Comparison of ENCODE assay signal across 17 cellular contexts in the genomic region with DNA sequence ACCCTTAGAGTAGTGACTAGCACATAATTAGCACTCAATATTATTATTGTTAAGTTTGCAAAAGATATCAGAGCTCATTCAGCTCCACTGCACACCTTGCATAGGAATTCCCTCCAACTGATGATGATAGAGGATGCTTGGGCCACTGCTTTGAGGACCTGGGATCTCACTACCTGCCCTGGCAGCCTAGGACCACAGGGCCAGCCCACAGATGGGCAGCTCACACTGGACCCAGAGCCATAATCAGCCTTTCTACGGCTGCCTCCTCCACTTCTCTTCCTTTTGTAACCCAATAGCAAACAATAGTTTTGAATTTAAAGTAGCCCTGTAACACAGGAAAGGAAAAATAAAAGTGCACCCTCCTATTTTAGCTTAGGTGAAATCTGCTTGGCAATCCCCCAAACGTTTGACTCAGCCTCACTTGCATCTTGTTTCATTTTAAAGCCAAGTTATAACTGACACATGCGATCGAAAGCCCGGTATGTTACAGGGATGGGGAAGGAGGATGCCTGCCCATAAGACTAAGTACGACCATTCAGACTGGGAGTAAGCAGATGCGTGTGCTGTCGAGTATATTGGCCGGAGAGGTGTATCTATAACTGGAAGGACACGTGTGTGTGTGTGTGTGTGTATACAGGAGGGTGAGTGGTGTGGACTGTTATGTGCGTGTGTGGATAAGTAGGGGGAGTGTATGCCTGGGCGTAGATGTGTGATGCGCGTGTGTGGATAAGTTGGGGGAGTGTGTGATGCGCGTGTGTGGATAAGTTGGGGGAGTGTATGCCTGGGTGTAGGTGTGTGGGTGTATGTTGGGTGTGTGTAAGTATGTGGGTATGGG.
A peak's percentile ranks its signal among the peaks of the same experiment; 100 is the strongest.
DNase-seq lines count a peak whose midpoint lies in the region; ATAC-seq, FAIRE-seq and TF ChIP-seq lines count a peak whose summit lies in the region.
"Had no signal": no experiment of that assay in that cellular context is flagged by ENCODE, and none has a peak within 500 bp of the region (broad histone marks: within the 10 kb centered on the region; RNA-seq: fewer than 3 reads in every experiment).

No MANE protein-coding gene starts in this region.

- no peaks in the 10 kb centered on the region for H3K36me3 ChIP-seq in thyroid gland
- H3K36me3 ChIP-seq: BE2C, colonic mucosa, tibial nerve had no signal

- TF ChIP-seq CTCF in omental fat pad (IDR thresholded peaks at IDR 0.05) (no peak), thyroid gland (IDR thresholded peaks at IDR 0.05) (no peak)

- H3K27ac ChIP-seq in thyroid gland: peak overlapping the region in 1 of 3 donors; percentile 35
- H3K27ac ChIP-seq: colonic mucosa had no signal

- intact Hi-C loops in thyroid gland (cut with DNase I): no loop called here

- WGBS in thyroid gland, 2 donors: 80 to 88% methylated on average over 16 of the region's 16 CpGs

- no peak for TF ChIP-seq POLR2A in GM12892 (IDR thresholded peaks at IDR 0.05; ENCODE audit: low read depth, low read length)
- no peak for TF ChIP-seq POLR2A in thyroid gland (IDR thresholded peaks at IDR 0.05)

- H3K4me3 ChIP-seq in thyroid gland (replicated peaks in 1 of 3): no peak overlapping the region
- H3K4me3 ChIP-seq: colonic mucosa, mucosa of descending colon, tibial nerve had no signal

- H3K4me1 ChIP-seq in thyroid gland: peaks cover 14 to 19% of the 10 kb centered on the region in 2 donors
- H3K4me1 ChIP-seq: BE2C, colonic mucosa had no signal

- no peak for DNase-seq in GM12892 (ENCODE audit: insufficient read length)
- peak; percentile 17 for DNase-seq in omental fat pad (ENCODE audit: low spot score)
- no peak for DNase-seq in hippocampal formation (lab: John Stamatoyannopoulos, UW)
- DNase-seq in T-helper 1 cell: no peak
- no peak for DNase-seq in DMS114 treated with DMSO at 0.1 percent for 48 hours (lab: John Stamatoyannopoulos, UW; ENCODE audit: unreplicated experiment)
- no peak for DNase-seq in thyroid gland
- DNase-seq: activated CD8-positive, alpha-beta memory T cell treated with anti-CD3 and anti-CD28 coated beads, Interleukin-2, amount 10 ng/mL, durations not matched to agents 7 days and 5 days; activated naive CD4-positive, alpha-beta T cell treated with anti-CD3 and anti-CD28 coated beads for 36 hours; BE2C; colonic mucosa; DMS 273 treated with DMSO at 0.1 percent for 48 hours; mucosa of descending colon; NK-92 treated with Interleukin-12 subunit alpha and Interleukin-12 subunit beta, amount 100 ng/mL, for 24 hours had no signal

- ATAC-seq in SK-N-SH treated with all-trans-retinoic acid at 6 μM for 48 hours: peak; percentile 89
- ATAC-seq in esophagus mucosa: peak; percentile 27
- peak; percentile 70 for ATAC-seq in omental fat pad (ENCODE audit: low FRiP score)
- ATAC-seq: activated CD8-positive, alpha-beta memory T cell treated with anti-CD3 and anti-CD28 coated beads, Interleukin-2, amount 10 ng/mL, durations not matched to agents 7 days and 5 days; mucosa of descending colon had no signal

- no peaks in the 10 kb centered on the region for H3K27me3 ChIP-seq in thyroid gland
- H3K27me3 ChIP-seq: BE2C, colonic mucosa had no signal

- H3K9me3 ChIP-seq in thyroid gland: no peaks in the 10 kb centered on the region
- H3K9me3 ChIP-seq: BE2C, colonic mucosa, mucosa of descending colon, tibial nerve had no signal

- FAIRE-seq in GM12892 (lab: Jason Lieb, UNC): peak; percentile 56
- FAIRE-seq: islet of Langerhans had no signal

TF ChIP-seq in SK-N-SH treated with all-trans-retinoic acid at 6 μM for 48 hours, 23 proteins besides CTCF, POLR2A, EP300 and RAD21:
- TF ChIP-seq ZNF8 (CRISPR knock-in tag; IDR thresholded peaks at IDR 0.05) (no peak), ZFP30 (CRISPR knock-in tag; IDR thresholded peaks at IDR 0.05) (no peak), CSRNP3 (CRISPR knock-in tag; IDR thresholded peaks at IDR 0.05) (no peak), TOX (CRISPR knock-in tag; IDR thresholded peaks at IDR 0.05; ENCODE audit: borderline replicate concordance) (no peak), ISL1 (CRISPR knock-in tag; IDR thresholded peaks at IDR 0.05) (no peak), CSDC2 (CRISPR knock-in tag; IDR thresholded peaks at IDR 0.05) (no peak), ZNF70 (CRISPR knock-in tag; IDR thresholded peaks at IDR 0.05) (no peak), TSHZ2 (CRISPR knock-in tag; IDR thresholded peaks at IDR 0.05) (no peak), TCF4 (CRISPR knock-in tag; IDR thresholded peaks at IDR 0.05; ENCODE audit: borderline replicate concordance) (no peak), ZC3H10 (CRISPR knock-in tag; IDR thresholded peaks at IDR 0.05) (no peak), ZNF565 (CRISPR knock-in tag; conservative IDR thresholded peaks at IDR 0.05; ENCODE audit: low read depth) (no peak), ESRRG (CRISPR knock-in tag; IDR thresholded peaks at IDR 0.05) (no peak), BACH2 (CRISPR knock-in tag; IDR thresholded peaks at IDR 0.05; ENCODE audit: borderline replicate concordance) (no peak), GLIS3 (CRISPR knock-in tag; IDR thresholded peaks at IDR 0.05) (no peak), ZFP3 (CRISPR knock-in tag; IDR thresholded peaks at IDR 0.05) (no peak), RARB (CRISPR knock-in tag; IDR thresholded peaks at IDR 0.05) (no peak), POU6F1 (CRISPR knock-in tag; IDR thresholded peaks at IDR 0.05; ENCODE audit: borderline replicate concordance, low read depth) (no peak), ARNTL (CRISPR knock-in tag; IDR thresholded peaks at IDR 0.05; ENCODE audit: borderline replicate concordance, low read depth) (no peak), PATZ1 (CRISPR knock-in tag; IDR thresholded peaks at IDR 0.05; ENCODE audit: borderline replicate concordance) (no peak)

Comparison
In these comparisons a context has a peak if more than half of its experiments do, and no peak if none do; other contexts are left out.
1. ATAC-seq: peak in every context shown above with its lines; median percentile 89 in SK-N-SH treated with all-trans-retinoic acid at 6 μM for 48 hours; 70 in omental fat pad; 27 in esophagus mucosa.